8 cellular contexts compared by ENCODE assay signal in the genomic region with DNA sequence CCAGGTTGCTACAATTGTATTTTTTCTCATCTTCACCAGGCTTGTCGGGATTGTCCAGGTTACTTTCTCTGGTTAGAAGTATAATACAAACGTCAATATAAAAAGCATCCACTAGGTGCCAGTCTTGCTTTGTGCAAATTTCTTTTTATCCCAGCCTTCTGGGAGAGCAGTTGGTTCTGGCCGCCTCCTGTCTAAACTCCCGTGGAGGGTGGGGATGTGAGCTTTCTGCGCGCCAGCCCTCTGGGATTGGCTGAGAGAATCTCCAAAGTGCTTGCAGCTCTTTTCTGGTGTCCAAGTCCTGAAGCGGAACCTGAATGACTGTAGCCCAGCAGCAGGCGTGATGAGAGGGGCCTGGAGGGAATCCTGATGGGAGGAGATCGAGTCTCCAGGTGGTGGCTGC. TPM values are rescaled to one million over a fixed set of nuclear protein-coding genes. Genes with fewer than 3 reads are reported as not detected.
DNase-seq lines count a peak whose midpoint lies in the region; ATAC-seq, FAIRE-seq and TF ChIP-seq lines count a peak whose summit lies in the region.

No MANE protein-coding gene starts in this region.

- H3K79me2 ChIP-seq in HepG2 (ENCODE audit: insufficient read depth, low read length) = no peaks in the 10 kb centered on the region

- in situ Hi-C loops in HepG2 (cut with HindIII; ENCODE audit: extremely low pct_ligation_motif_present, low pct_unique_long_range_greater_than_20kb) = loop anchor here (5.0 to 25.0 kb wide), 2 partner anchors 234 to 1104 kb away; no protein-coding TSS in a partner anchor

- H3K36me3 ChIP-seq in HepG2 (replicated peaks in 1 of 2; ENCODE audit: control insufficient read depth in 1 of 2, insufficient read depth in 2 of 2, low read length in 2 of 2) = no peaks in the 10 kb centered on the region

- no TSS peak for BruUV-seq in HepG2 (replicated peaks; lab: Mats Ljungman, UMichigan)

- intact Hi-C loops in HepG2 (cut with micrococcal nuclease; ENCODE audit: unreplicated experiment) = loop anchor here (1.0 to 10.0 kb wide), 5 partner anchors 137 to 886 kb away; no protein-coding TSS in a partner anchor

- H3K4me3 ChIP-seq in coronary artery = no peak overlapping the region
- H3K4me3 ChIP-seq in HepG2 (replicated peaks in 1 of 3; ENCODE audit: insufficient read depth in 1 of 3, low read depth in 2 of 3, low read length in 3 of 3) = no peak overlapping the region

- TF ChIP-seq EP300 in HepG2 (IDR thresholded peaks at IDR 0.05; ENCODE audit: low read depth in 2 of 2, low read length in 2 of 2) (no peak), HepG2 (CRISPR knock-in tag; IDR thresholded peaks at IDR 0.05; ENCODE audit: borderline replicate concordance) (no peak)

- peaks cover 0 to 8% of the 10 kb centered on the region in 2 experiments; a peak in 2 of 5 replicates for H3K27me3 ChIP-seq in HepG2 (ENCODE audit: control insufficient read depth in 1 of 2, insufficient read depth in 2 of 2, low read length in 2 of 2)

- no peak for TF ChIP-seq POLR2A in HepG2 (IDR thresholded peaks at IDR 0.05; ENCODE audit: insufficient read depth in 1 of 2, low read depth in 2 of 2, low read length in 2 of 2)

- DNase-seq in AML-193 (lab: John Stamatoyannopoulos, UW) (peak; percentile 73 to 82), GM18507 (ENCODE audit: extremely low spot score, insufficient read length, low read depth) (peak; percentile 54), NCI-H2029 treated with DMSO at 0.1 percent for 48 hours (lab: John Stamatoyannopoulos, UW) (peak; percentile 43), T-helper 9 cell (peak; percentile 8), coronary artery (ENCODE audit: low spot score) (peak; percentile 82), HepG2 (ENCODE audit: low spot score) (peak; percentile 70), GF-D8 (lab: John Stamatoyannopoulos, UW) (no peak)
- DNase-seq in stimulated activated naive CD8-positive, alpha-beta T cell treated with anti-CD3 and anti-CD28 coated beads, Interleukin-15, Interleukin-2, amounts not matched to agents 100 U/mL and 50 U/mL, for 24 hours = peak; percentile 30

- TF ChIP-seq CTCF in coronary artery (IDR thresholded peaks at IDR 0.05) (peak; percentile 71), HepG2 (CRISPR knock-in tag; IDR thresholded peaks at IDR 0.05) (peak; percentile 83)

- no peak overlapping the region for H2AFZ ChIP-seq in HepG2 (ENCODE audit: low read length)

- POLR2A ChIA-PET in HepG2 (lab: Yijun Ruan, JAX) = no interaction called here

- CTCF ChIA-PET in HepG2 (lab: Yijun Ruan, JAX; ENCODE audit: low intra/inter-chr PET ratio, low total read pairs) = interaction anchor here (1.1 to 2.3 kb wide), 4 partner anchors 137 to 1068 kb away, joined by 3 to 111 read pairs (median 6); no protein-coding TSS in a partner anchor

- no peaks in the 10 kb centered on the region for H3K9me3 ChIP-seq in HepG2 (ENCODE audit: low read length)

- peak; percentile 89 for TF ChIP-seq RAD21 in HepG2 (CRISPR knock-in tag; IDR thresholded peaks at IDR 0.05)

- FAIRE-seq in GM18507 (lab: Jason Lieb, UNC) (peak; percentile 84), HepG2 (lab: Jason Lieb, UNC) (peak; percentile 78)

- H3K27ac ChIP-seq in coronary artery (no peak overlapping the region), HepG2 (ENCODE audit: extremely low read length, insufficient read depth, low read length) (no peak overlapping the region)

- 23% methylated on average over 9 of the region's 9 CpGs for WGBS in HepG2 (ENCODE audit: low lambda C conversion rate)

- ATAC-seq in HepG2 = peak; percentile 70
- ATAC-seq in stimulated activated naive CD8-positive, alpha-beta T cell treated with anti-CD3 and anti-CD28 coated beads, Interleukin-15, Interleukin-2, amounts not matched to agents 100 U/mL and 50 U/mL, for 24 hours = no peak

- H4K20me1 ChIP-seq in HepG2 (ENCODE audit: insufficient read depth, low read length) = no peaks in the 10 kb centered on the region

- H3K9ac ChIP-seq in HepG2 (ENCODE audit: insufficient read depth, low read depth, low read length) = no peak overlapping the region

- H3K4me2 ChIP-seq in HepG2 (ENCODE audit: low read depth, low read length) = no peak overlapping the region

- peaks cover 18% of the 10 kb centered on the region for H3K4me1 ChIP-seq in HepG2 (ENCODE audit: insufficient read depth, low read length)

TF ChIP-seq in HepG2, 621 proteins besides CTCF, POLR2A, EP300 and RAD21 (continues in another document):
- TF ChIP-seq SMAD9 (CRISPR knock-in tag; IDR thresholded peaks at IDR 0.05) = 0 out of 2 replicates have a peak, but pooled peaks have one; percentile 56
- peak; percentile 92 for TF ChIP-seq STAG1 (CRISPR knock-in tag; IDR thresholded peaks at IDR 0.05)
- TF ChIP-seq PRDM10 (CRISPR knock-in tag; IDR thresholded peaks at IDR 0.05; ENCODE audit: low read depth) = 0 out of 2 replicates have a peak, but pooled peaks have one; percentile 30
- no peak for TF ChIP-seq ZKSCAN1 (IDR thresholded peaks at IDR 0.05; ENCODE audit: low read length)
- TF ChIP-seq GTF2F1 (IDR thresholded peaks at IDR 0.05; ENCODE audit: low read length) = no peak
- TF ChIP-seq KDM2A (CRISPR knock-in tag; IDR thresholded peaks at IDR 0.05; ENCODE audit: borderline replicate concordance, low read depth) = no peak
- TF ChIP-seq ZNF501 (CRISPR knock-in tag; IDR thresholded peaks at IDR 0.05) = peak; percentile 64
- no peak for TF ChIP-seq ATF7-NPFF (CRISPR knock-in tag; IDR thresholded peaks at IDR 0.05; ENCODE audit: low read depth)
- no peak for TF ChIP-seq ZNF44 (CRISPR knock-in tag; IDR thresholded peaks at IDR 0.05)
- TF ChIP-seq LCORL (IDR thresholded peaks at IDR 0.05) = no peak
- TF ChIP-seq LCORL (CRISPR knock-in tag; IDR thresholded peaks at IDR 0.05) = no peak
- no peak for TF ChIP-seq ZNF558 (CRISPR knock-in tag; IDR thresholded peaks at IDR 0.05; ENCODE audit: borderline replicate concordance)
- TF ChIP-seq MED8 (CRISPR knock-in tag; IDR thresholded peaks at IDR 0.05; ENCODE audit: insufficient replicate concordance) = no peak

RNA-seq across cellular contexts. Expression of gene TOGARAM2, which starts 22.4 kb away (rescaled TPM):
- under 0.01 TPM in 1 of 2 replicates, not detected in the other for total RNA-seq in HepG2 (2016; rRNA removed; fragmentation: Illumina TruSeq; extraction: Trizol)
- total RNA-seq in HepG2 (2016; cell fraction: cytosol; rRNA removed; fragmentation: Illumina TruSeq; extraction: Trizol; ENCODE audit: low read depth) = not detected in 2 replicates
- total RNA-seq in HepG2 (2016; cell fraction: insoluble cytoplasmic fraction; rRNA removed; fragmentation: Illumina TruSeq; extraction: Trizol) = not detected in 2 replicates
- not detected in 2 replicates for total RNA-seq in HepG2 (2016; cell fraction: membrane; rRNA removed; fragmentation: Illumina TruSeq; extraction: Trizol)
- 0.06 and 0.19 TPM in 2 replicates for total RNA-seq in HepG2 (2016; cell fraction: nucleus; rRNA removed; fragmentation: Illumina TruSeq; extraction: Trizol)
- 0.05 TPM in 2 replicates for polyA plus RNA-seq in HepG2 (2011; rRNA removed)
- 0.04 and 0.13 TPM in 2 replicates for polyA plus RNA-seq in HepG2 (2011; cell fraction: cytosol; rRNA removed)
- polyA plus RNA-seq in HepG2 (2011; cell fraction: nucleus; rRNA removed) = 0.36 and 0.74 TPM in 2 replicates
- 0.04 TPM in 1 of 2 replicates, not detected in the other for polyA plus RNA-seq in HepG2 (2012)
- not detected in 2 replicates for polyA plus RNA-seq in HepG2 (2016; cell fraction: cytosol; fragmentation: Illumina TruSeq; extraction: Trizol; ENCODE audit: low read depth)
- polyA plus RNA-seq in HepG2 (2016; cell fraction: insoluble cytoplasmic fraction; fragmentation: Illumina TruSeq; extraction: Trizol; ENCODE audit: low read depth) = not detected in 2 replicates
- polyA plus RNA-seq in HepG2 (2016; cell fraction: membrane; fragmentation: Illumina TruSeq; extraction: Trizol; ENCODE audit: low read depth) = not detected in 2 replicates
- polyA plus RNA-seq in HepG2 (2016; cell fraction: nucleus; fragmentation: Illumina TruSeq; extraction: Trizol; ENCODE audit: insufficient read depth, low read depth) = 0.61 TPM in 1 of 2 replicates, not detected in the other
- 0.02 and 1.6 TPM in 2 replicates for polyA minus RNA-seq in HepG2 (2011; rRNA and poly(A)+ RNA removed; ENCODE audit: low replicate concordance)
- polyA minus RNA-seq in HepG2 (2011; cell fraction: cytosol; rRNA and poly(A)+ RNA removed) = not detected in 2 replicates
- 1.0 TPM in 1 of 2 replicates, not detected in the other for polyA minus RNA-seq in HepG2 (2011; cell fraction: nucleus; rRNA and poly(A)+ RNA removed)
